Comparison of ENCODE assay signal across 8 cellular contexts in genomic region chr22:39318507-39319283, GRCh38. TPM values are rescaled to one million over a fixed set of nuclear protein-coding genes. Genes with fewer than 3 reads are reported as not detected.
DNase-seq lines count a peak whose midpoint lies in the region; ATAC-seq and TF ChIP-seq lines count a peak whose summit lies in the region.

No MANE protein-coding gene starts in this region.

- no peaks in the 10 kb centered on the region for H3K9me3 ChIP-seq in ES-I3 (ENCODE audit: control insufficient read depth, insufficient read depth, low read length)
- H3K9me3 ChIP-seq in WERI-Rb-1 (ENCODE audit: severe bottlenecking), result no peaks in the 10 kb centered on the region
- no peaks in the 10 kb centered on the region for H3K9me3 ChIP-seq in neuronal stem cell (replicated peaks in 1 of 2; ENCODE audit: control insufficient read depth in 2 of 2, insufficient read depth in 1 of 2, low read depth in 1 of 2, low read length in 2 of 2)

- ATAC-seq in HG03025 (IDR thresholded peaks at IDR 0.05; ENCODE audit: low FRiP score, unreplicated experiment), result peak; percentile 19
- no peak for ATAC-seq in HG03095 (IDR thresholded peaks at IDR 0.05; ENCODE audit: unreplicated experiment)

- H3K9ac ChIP-seq in ES-I3 (ENCODE audit: low read depth, low read length), result peak overlapping the region; percentile 96
- peak overlapping the region; percentile 71 for H3K9ac ChIP-seq in neuronal stem cell (ENCODE audit: low read depth, low read length, poor library complexity)

- H3K4ac ChIP-seq in neuronal stem cell (ENCODE audit: low read length), result no peak overlapping the region

- peaks cover 12% of the 10 kb centered on the region for H3K79me1 ChIP-seq in neuronal stem cell (ENCODE audit: low read depth, low read length)

- WGBS in neuronal stem cell (ENCODE audit: extremely low coverage in 2 of 2, insufficient read length in 2 of 2, insufficient replicate concordance in 1 of 2), 2 donors, result no CpG with 5 or more reads among the region's 26 CpGs

- H3K23ac ChIP-seq in neuronal stem cell (ENCODE audit: low read depth, low read length, poor library complexity), result peak overlapping the region; percentile 94

- H3K27ac ChIP-seq in WERI-Rb-1, result peak overlapping the region; percentile 93
- H3K27ac ChIP-seq in neuronal stem cell (replicated peaks; ENCODE audit: low read length), result peak overlapping the region; percentile 79

- peak overlapping the region; percentile 55 for H3K4me2 ChIP-seq in neuronal stem cell (ENCODE audit: insufficient read depth, low read length, poor library complexity, severe bottlenecking)

- H2BK15ac ChIP-seq in neuronal stem cell (ENCODE audit: low read length), result no peak overlapping the region

- no peak overlapping the region for H2BK12ac ChIP-seq in neuronal stem cell (ENCODE audit: low read length)

- H3K14ac ChIP-seq in neuronal stem cell (ENCODE audit: low read length), result peak overlapping the region; percentile 43

- H3K36me3 ChIP-seq in ES-I3 (ENCODE audit: insufficient read depth, low read length), result peaks cover 51% of the 10 kb centered on the region
- H3K36me3 ChIP-seq in WERI-Rb-1, result peaks cover 56% of the 10 kb centered on the region
- H3K36me3 ChIP-seq in neuronal stem cell (replicated peaks in 1 of 2; ENCODE audit: control insufficient read depth in 2 of 2, insufficient read depth in 2 of 2, low read length in 2 of 2), result peaks cover 39 to 51% of the 10 kb centered on the region in 2 donors

- peak overlapping the region; percentile 93 for H2BK5ac ChIP-seq in neuronal stem cell (ENCODE audit: low read length)

- peak overlapping the region; percentile 79 for H2AK5ac ChIP-seq in neuronal stem cell (ENCODE audit: low read depth, low read length)

- H3K4me1 ChIP-seq in ES-I3 (ENCODE audit: insufficient read depth, low read length) (peaks cover 17% of the 10 kb centered on the region; the same call in 1 of the 2 replicates), neuronal stem cell (ENCODE audit: control insufficient read depth in 2 of 2, insufficient read depth in 1 of 2, low read depth in 1 of 2, low read length in 2 of 2) (peaks cover 18 to 28% of the 10 kb centered on the region in 2 donors)

- no peaks in the 10 kb centered on the region for H3K27me3 ChIP-seq in WERI-Rb-1 (ENCODE audit: insufficient read depth, low read depth, severe bottlenecking)
- no peaks in the 10 kb centered on the region for H3K27me3 ChIP-seq in neuronal stem cell (ENCODE audit: control insufficient read depth in 3 of 3, insufficient read depth in 3 of 3, low read depth in 1 of 3, low read length in 3 of 3)

- H4K8ac ChIP-seq in neuronal stem cell (ENCODE audit: low read depth, low read length), result no peak overlapping the region

- DNase-seq in WERI-Rb-1 (no peak), fibroblast of mammary gland (ENCODE audit: low read depth) (no peak), neuronal stem cell (ENCODE audit: low spot score) (no peak), Ammon's horn (ENCODE audit: low spot score) (no peak), NCI-H1930 (lab: John Stamatoyannopoulos, UW) (no peak)

- H4K91ac ChIP-seq in neuronal stem cell (ENCODE audit: low read depth, low read length, poor library complexity), result no peak overlapping the region

- no peak for TF ChIP-seq CTCF in WERI-Rb-1 (IDR thresholded peaks at IDR 0.05; ENCODE audit: low read depth, low read length)
- TF ChIP-seq CTCF in fibroblast of mammary gland (conservative IDR thresholded peaks at IDR 0.05; ENCODE audit: control insufficient read depth, insufficient read depth, low read depth, low read length), result no peak

- no peak overlapping the region for H2AFZ ChIP-seq in neuronal stem cell (ENCODE audit: low read length)

- peak overlapping the region; percentile 96 for H3K18ac ChIP-seq in neuronal stem cell (ENCODE audit: low read length)

- H3K4me3 ChIP-seq in WERI-Rb-1 (ENCODE audit: low read depth, low read length) (peak overlapping the region; percentile 94), fibroblast of mammary gland (ENCODE audit: control insufficient read depth, low read depth, low read length) (peak overlapping the region; percentile 99), neuronal stem cell (ENCODE audit: low read length in 2 of 2) (peak overlapping the region; percentile 74 to 88)

- peak overlapping the region; percentile 26 for H2BK120ac ChIP-seq in neuronal stem cell (ENCODE audit: low read depth, low read length)

RNA-seq across cellular contexts. Expression of gene RPL3, which starts 0.7 kb away (rescaled TPM):
- 3,109 TPM for polyA plus RNA-seq in neuronal stem cell (2013, experiment 1 of 2)
- 3,051 TPM for polyA plus RNA-seq in neuronal stem cell (2013, experiment 2 of 2)

RNA-seq across cellular contexts. Expression of gene SYNGR1, which starts 31.1 kb away (rescaled TPM):
- 27.7 TPM for polyA plus RNA-seq in neuronal stem cell (2013, experiment 1 of 2)
- polyA plus RNA-seq in neuronal stem cell (2013, experiment 2 of 2), result 26.2 TPM
